ENCODE assay signal across 8 cellular contexts in genomic region chr3:124033360-124034015, GRCh38. TPM values are rescaled to one million over a fixed set of nuclear protein-coding genes. Genes with fewer than 3 reads are reported as not detected.
DNase-seq lines count a peak whose midpoint lies in the region; ATAC-seq and TF ChIP-seq lines count a peak whose summit lies in the region.

KALRN (plus strand) TSS chr3:124033369.

- intact Hi-C loops in mammary epithelial cell (cut with micrococcal nuclease): no loop called here

- CTCF ChIA-PET in mammary epithelial cell (lab: Charles Lee; ENCODE audit: low non-redundant PET): interaction anchor here (0.5 to 0.7 kb wide), 8 partner anchors 8 to 402 kb away, joined by 3 to 11 read pairs (median 4); no protein-coding TSS in a partner anchor

- no TSS peak for BruUV-seq in mammary epithelial cell (replicated peaks; lab: Mats Ljungman, UMichigan)

- no peaks in the 10 kb centered on the region for H4K20me1 ChIP-seq in mammary epithelial cell (ENCODE audit: insufficient read depth, low read length)

- H3K27ac ChIP-seq in mammary epithelial cell (ENCODE audit: insufficient read depth, low read depth, low read length): peak within 1 kb of the TSS; percentile 28

- peak within 1 kb of the TSS; percentile 100 for H3K4me2 ChIP-seq in mammary epithelial cell (ENCODE audit: insufficient read depth, low read depth, low read length)

- in situ Hi-C loops in mammary epithelial cell (cut with MboI; ENCODE audit: low sequenced_read_pairs in 2 of 2): no loop called here

- no peaks in the 10 kb centered on the region for H3K79me2 ChIP-seq in mammary epithelial cell (ENCODE audit: insufficient read depth, low read length)

- H3K9me3 Mint-ChIP-seq in stimulated activated naive B cell treated with anti-CD40 and anti-IgM and Interleukin-4, amounts not matched to agents 10 μg/mL and 1 μg/mL and 100 μg/mL, for 72 hours: peaks cover 3% of the 10 kb centered on the region in 2 donors

- H3K4me3 ChIP-seq in mammary epithelial cell (replicated peaks in 1 of 3; ENCODE audit: insufficient read depth in 1 of 3, low read depth in 2 of 3, low read length in 3 of 3) (peak within 1 kb of the TSS; percentile 38 to 55 (median 49)), kidney epithelial cell (ENCODE audit: low read depth, low read length) (peak within 1 kb of the TSS; percentile 70)

- WGBS in mammary epithelial cell (ENCODE audit: low coverage, missing lambda C conversion rate): 0% methylated on average over 3 of the region's 63 CpGs

- peak; percentile 8 for DNase-seq in stimulated activated CD4-positive, alpha-beta T cell treated with anti-CD3 and anti-CD28 coated beads, Interleukin-4, amount 100 ng/mL, for 1 hour
- DNase-seq in stimulated activated CD4-positive, alpha-beta T cell treated with anti-CD3 and anti-CD28 coated beads, Interleukin-12 subunit alpha, Interleukin-12 subunit beta, amount 100 ng/mL, for 4 hours: no peak
- peak; percentile 37 for DNase-seq in HuH-7 (ENCODE audit: low spot score)
- DNase-seq in mammary epithelial cell: peak; percentile 1
- no peak for DNase-seq in kidney epithelial cell (ENCODE audit: low read depth)
- DNase-seq in stimulated activated naive B cell treated with anti-CD40 and anti-IgM and Interleukin-4, amounts not matched to agents 10 μg/mL and 1 μg/mL and 100 μg/mL, for 72 hours: no peak
- DNase-seq in dedifferentiated amniotic fluid mesenchymal stem cell (ENCODE audit: extremely low spot score): no peak
- no peak for DNase-seq in GF-D8 (lab: John Stamatoyannopoulos, UW)

- peaks cover 6 to 9% of the 10 kb centered on the region in 2 donors for H3K4me1 Mint-ChIP-seq in stimulated activated naive B cell treated with anti-CD40 and anti-IgM and Interleukin-4, amounts not matched to agents 10 μg/mL and 1 μg/mL and 100 μg/mL, for 72 hours

- dilution Hi-C loops in mammary epithelial cell (cut with HindIII; ENCODE audit: low sequenced_read_pairs): no loop called here

- H3K9ac ChIP-seq in mammary epithelial cell (ENCODE audit: insufficient read depth, low read length): no peak within 1 kb of the TSS

- ATAC-seq in stimulated activated naive B cell treated with anti-CD40 and anti-IgM and Interleukin-4, amounts not matched to agents 10 μg/mL and 1 μg/mL and 100 μg/mL, for 72 hours (replicated peaks): peak; percentile 33 to 37

- H2AFZ ChIP-seq in mammary epithelial cell (ENCODE audit: low read depth, low read length): peak within 1 kb of the TSS; percentile 86

- no peaks in the 10 kb centered on the region for H3K9me3 ChIP-seq in mammary epithelial cell (replicated peaks; ENCODE audit: insufficient read depth, low read length)

- no peak within 1 kb of the TSS for H3K27ac Mint-ChIP-seq in stimulated activated naive B cell treated with anti-CD40 and anti-IgM and Interleukin-4, amounts not matched to agents 10 μg/mL and 1 μg/mL and 100 μg/mL, for 72 hours

- H3K4me3 Mint-ChIP-seq in stimulated activated naive B cell treated with anti-CD40 and anti-IgM and Interleukin-4, amounts not matched to agents 10 μg/mL and 1 μg/mL and 100 μg/mL, for 72 hours: peak within 1 kb of the TSS; percentile 77 to 82

- H3K36me3 ChIP-seq in mammary epithelial cell (ENCODE audit: insufficient read depth, low read length) (no peaks in the 10 kb centered on the region), kidney epithelial cell (ENCODE audit: control insufficient read depth, insufficient read depth, low read length) (no peaks in the 10 kb centered on the region)

- no peaks in the 10 kb centered on the region for H3K36me3 Mint-ChIP-seq in stimulated activated naive B cell treated with anti-CD40 and anti-IgM and Interleukin-4, amounts not matched to agents 10 μg/mL and 1 μg/mL and 100 μg/mL, for 72 hours

- peaks cover 15% of the 10 kb centered on the region for H3K27me3 ChIP-seq in mammary epithelial cell (ENCODE audit: insufficient read depth, low read length)
- no peaks in the 10 kb centered on the region for H3K27me3 ChIP-seq in kidney epithelial cell (ENCODE audit: control insufficient read depth, insufficient read depth, low read length)

- H3K27me3 Mint-ChIP-seq in stimulated activated naive B cell treated with anti-CD40 and anti-IgM and Interleukin-4, amounts not matched to agents 10 μg/mL and 1 μg/mL and 100 μg/mL, for 72 hours: peaks cover 40 to 45% of the 10 kb centered on the region in 2 donors

- TF ChIP-seq CTCF in mammary epithelial cell (conservative IDR thresholded peaks at IDR 0.05 in 1 of 2, IDR thresholded peaks at IDR 0.05 in 1 of 2; ENCODE audit: extremely low read depth in 1 of 2, insufficient read depth in 1 of 2, low read depth in 1 of 2, low read length in 2 of 2) (no peak), kidney epithelial cell (IDR thresholded peaks at IDR 0.05; ENCODE audit: insufficient read depth, low read length, poor library complexity, severe bottlenecking) (no peak)

- peaks cover 5% of the 10 kb centered on the region for H3K4me1 ChIP-seq in mammary epithelial cell (ENCODE audit: insufficient read depth, low read length)

RNA-seq across cellular contexts. Expression of gene KALRN, which starts in this region (rescaled TPM):
- 1 to 10 TPM; 1.4 to 4.3 TPM for total RNA-seq in mammary epithelial cell
- polyA plus RNA-seq in mammary epithelial cell: 0.76 TPM
- polyA minus RNA-seq in mammary epithelial cell: not detected
- 9.5 and 12.9 TPM in 2 replicates for total RNA-seq in kidney epithelial cell

Comparison
In these comparisons a context has a peak if more than half of its experiments do, and no peak if none do; other contexts are left out.
1. DNase-seq: peak in stimulated activated CD4-positive, alpha-beta T cell treated with anti-CD3 and anti-CD28 coated beads, Interleukin-4, amount 100 ng/mL, for 1 hour (single experiment), HuH-7 (single experiment) and mammary epithelial cell (single experiment); none in stimulated activated CD4-positive, alpha-beta T cell treated with anti-CD3 and anti-CD28 coated beads, Interleukin-12 subunit alpha, Interleukin-12 subunit beta, amount 100 ng/mL, for 4 hours (single experiment), kidney epithelial cell (single experiment), stimulated activated naive B cell treated with anti-CD40 and anti-IgM and Interleukin-4, amounts not matched to agents 10 μg/mL and 1 μg/mL and 100 μg/mL, for 72 hours (single experiment), dedifferentiated amniotic fluid mesenchymal stem cell (single experiment) and GF-D8 (single experiment).